26 cellular contexts compared by ENCODE assay signal in genomic region chr1:162926906-162927305, GRCh38.
"Had no signal": no experiment of that assay in that cellular context is flagged by ENCODE, and none has a peak within 500 bp of the region (broad histone marks: within the 10 kb centered on the region; RNA-seq: fewer than 3 reads in every experiment).

No MANE protein-coding gene starts in this region.

- H3K27ac Mint-ChIP-seq: activated CD4-positive, alpha-beta memory T cell treated with anti-CD3 and anti-CD28 coated beads, Interleukin-2, amount 10 ng/mL, durations not matched to agents 7 days and 5 days; activated CD4-positive, alpha-beta T cell treated with anti-CD3 and anti-CD28 coated beads, Interleukin-2, amount 10 ng/mL, durations not matched to agents 7 days and 5 days; activated naive CD4-positive, alpha-beta T cell treated with anti-CD3 and anti-CD28 coated beads, Interleukin-2, amount 10 ng/mL, durations not matched to agents 7 days and 5 days; activated naive CD4-positive, alpha-beta T cell treated with anti-CD3 and anti-CD28 coated beads, Interleukin-2, amount 50 U/mL, for 72 hours; activated naive CD8-positive, alpha-beta T cell treated with anti-CD3 and anti-CD28 coated beads, Interleukin-2, amount 10 ng/mL, durations not matched to agents 7 days and 5 days; activated T-cell treated with anti-CD3 and anti-CD28 coated beads, Interleukin-2, amount 50 U/mL, for 24 hours; activated T-cell treated with anti-CD3 and anti-CD28 coated beads, Interleukin-2, amount 50 U/mL, for 72 hours; WTC11 had no signal

- H3K36me3 Mint-ChIP-seq: activated naive CD4-positive, alpha-beta T cell treated with anti-CD3 and anti-CD28 coated beads, Interleukin-2, amount 10 ng/mL, durations not matched to agents 7 days and 5 days; activated naive CD4-positive, alpha-beta T cell treated with anti-CD3 and anti-CD28 coated beads, Interleukin-2, amount 50 U/mL, for 72 hours; activated naive CD8-positive, alpha-beta T cell treated with anti-CD3 and anti-CD28 coated beads, Interleukin-2, amount 10 ng/mL, durations not matched to agents 7 days and 5 days; WTC11 had no signal

- H3K4me1 Mint-ChIP-seq: activated CD4-positive, alpha-beta memory T cell treated with anti-CD3 and anti-CD28 coated beads, Interleukin-2, amount 10 ng/mL, durations not matched to agents 7 days and 5 days; central memory CD8-positive, alpha-beta T cell had no signal

- H3K4me3 Mint-ChIP-seq: activated CD4-positive, alpha-beta memory T cell treated with anti-CD3 and anti-CD28 coated beads, Interleukin-2, amount 10 ng/mL, durations not matched to agents 7 days and 5 days; activated CD4-positive, alpha-beta T cell treated with anti-CD3 and anti-CD28 coated beads, Interleukin-2, amount 10 ng/mL, durations not matched to agents 7 days and 5 days; activated naive CD4-positive, alpha-beta T cell treated with anti-CD3 and anti-CD28 coated beads, Interleukin-2, amount 10 ng/mL, durations not matched to agents 7 days and 5 days; activated naive CD8-positive, alpha-beta T cell treated with anti-CD3 and anti-CD28 coated beads, Interleukin-2, amount 10 ng/mL, durations not matched to agents 7 days and 5 days; activated T-cell treated with anti-CD3 and anti-CD28 coated beads, Interleukin-2, amount 50 U/mL, for 24 hours; activated T-cell treated with anti-CD3 and anti-CD28 coated beads, Interleukin-2, amount 50 U/mL, for 72 hours; central memory CD8-positive, alpha-beta T cell; WTC11 had no signal

- H3K27me3 ChIP-seq: brain microvascular endothelial cell had no signal

- H3K27ac ChIP-seq: brain microvascular endothelial cell had no signal

- H3K9me3 Mint-ChIP-seq: activated CD4-positive, alpha-beta memory T cell treated with anti-CD3 and anti-CD28 coated beads, Interleukin-2, amount 10 ng/mL, durations not matched to agents 7 days and 5 days; activated CD4-positive, alpha-beta T cell treated with anti-CD3 and anti-CD28 coated beads, Interleukin-2, amount 10 ng/mL, durations not matched to agents 7 days and 5 days; activated naive CD4-positive, alpha-beta T cell treated with anti-CD3 and anti-CD28 coated beads, Interleukin-2, amount 10 ng/mL, durations not matched to agents 7 days and 5 days; activated naive CD4-positive, alpha-beta T cell treated with anti-CD3 and anti-CD28 coated beads, Interleukin-2, amount 50 U/mL, for 72 hours; activated naive CD8-positive, alpha-beta T cell treated with anti-CD3 and anti-CD28 coated beads, Interleukin-2, amount 10 ng/mL, durations not matched to agents 7 days and 5 days; activated T-cell treated with anti-CD3 and anti-CD28 coated beads, Interleukin-2, amount 50 U/mL, for 24 hours; activated T-cell treated with anti-CD3 and anti-CD28 coated beads, Interleukin-2, amount 50 U/mL, for 72 hours; central memory CD8-positive, alpha-beta T cell; WTC11 had no signal

- DNase-seq: activated CD4-positive, alpha-beta memory T cell treated with anti-CD3 and anti-CD28 coated beads, Interleukin-2, amount 10 ng/mL, durations not matched to agents 7 days and 5 days; activated CD4-positive, alpha-beta T cell treated with anti-CD3 and anti-CD28 coated beads for 1 hour; activated CD4-positive, alpha-beta T cell treated with anti-CD3 and anti-CD28 coated beads for 4 hours; activated CD4-positive, alpha-beta T cell treated with anti-CD3 and anti-CD28 coated beads, Interleukin-2, amount 10 ng/mL, durations not matched to agents 7 days and 5 days; activated CD4-positive, alpha-beta T cell treated with anti-CD3 and anti-CD28 coated beads, Interleukin-2, amount 50 U/mL, for 4 hours; activated CD8-positive, alpha-beta memory T cell treated with anti-CD3 and anti-CD28 coated beads, Interleukin-2, amount 50 U/mL, for 48 hours; activated gamma-delta T cell; activated naive CD4-positive, alpha-beta T cell; activated naive CD4-positive, alpha-beta T cell treated with anti-CD3 and anti-CD28 coated beads, Interleukin-2, amount 10 ng/mL, durations not matched to agents 7 days and 5 days; activated naive CD8-positive, alpha-beta T cell treated with anti-CD3 and anti-CD28 coated beads, Interleukin-2, amount 10 ng/mL, durations not matched to agents 7 days and 5 days; activated T-cell treated with anti-CD3 and anti-CD28 coated beads for 4 hours; activated T-cell treated with anti-CD3 and anti-CD28 coated beads, Interleukin-2, amount 50 U/mL, for 24 hours; activated T-cell treated with anti-CD3 and anti-CD28 coated beads, Interleukin-2, amount 50 U/mL, for 72 hours; anterior cingulate cortex; brain microvascular endothelial cell; cortex of kidney; dermis blood vessel endothelial cell; effector CD8-positive, alpha-beta T cell; foreskin fibroblast; head of caudate nucleus; hippocampal formation; T-helper 2 cell had no signal

- ATAC-seq: activated naive CD4-positive, alpha-beta T cell treated with anti-CD3 and anti-CD28 coated beads, Interleukin-2, amount 50 U/mL, for 72 hours; activated T-cell treated with anti-CD3 and anti-CD28 coated beads, Interleukin-2, amount 50 U/mL, for 72 hours; esophagus mucosa; WTC11 had no signal

- H3K36me3 ChIP-seq: brain microvascular endothelial cell had no signal
